In the genomic region with DNA sequence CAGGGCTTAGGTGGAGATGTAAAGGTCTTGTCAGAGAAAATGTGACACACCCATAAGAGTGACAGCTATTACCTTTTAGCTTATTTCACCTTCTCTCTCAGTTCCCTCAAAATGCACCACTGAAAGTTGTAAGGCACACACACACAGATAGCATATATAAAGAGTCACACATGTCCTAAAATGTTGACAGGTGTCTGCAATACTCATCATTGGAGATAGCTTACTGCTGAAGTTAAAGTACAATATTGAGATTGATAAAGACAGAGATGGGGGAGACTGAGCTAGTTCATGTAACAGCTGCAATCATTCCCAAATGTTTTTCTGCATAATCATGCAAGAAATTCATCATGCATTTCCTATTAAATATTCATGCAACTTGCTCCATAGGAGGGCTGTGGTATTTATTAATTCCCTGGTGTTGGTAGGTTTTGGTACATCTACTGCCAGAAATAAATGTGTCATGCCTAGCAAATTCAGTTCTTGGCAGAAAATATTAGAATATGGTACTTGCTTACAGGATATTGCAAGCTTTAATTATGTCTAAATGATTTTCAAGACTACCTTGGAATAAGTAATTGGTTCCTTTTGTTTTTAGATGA, we compare ENCODE assay signal across 19 cellular contexts.
A peak's percentile ranks its signal among the peaks of the same experiment; 100 is the strongest.
DNase-seq lines count a peak whose midpoint lies in the region; ATAC-seq and TF ChIP-seq lines count a peak whose summit lies in the region.
"Had no signal": no experiment of that assay in that cellular context is flagged by ENCODE, and none has a peak within 500 bp of the region (broad histone marks: within the 10 kb centered on the region; RNA-seq: fewer than 3 reads in every experiment).

No MANE protein-coding gene starts in this region.

- no peaks in the 10 kb centered on the region for H3K9me3 ChIP-seq in fibroblast of lung (ENCODE audit: control insufficient read depth, insufficient read depth, low read depth, low read length)

- ATAC-seq in SK-N-SH treated with all-trans-retinoic acid at 6 μM for 48 hours: peak; percentile 23; the same call in 1 of the 3 replicates
- ATAC-seq: Panc1 had no signal

- no peak overlapping the region for H2AFZ ChIP-seq in fibroblast of lung (ENCODE audit: low read length)

- in situ Hi-C loops in ACHN (cut with HindIII; ENCODE audit: low pct_ligation_motif_present, low pct_unique_long_range_greater_than_20kb, low sequenced_read_pairs): no loop called here

- H3K27me3 ChIP-seq in fibroblast of lung (ENCODE audit: control insufficient read depth, insufficient read depth, low read length): no peaks in the 10 kb centered on the region

- TF ChIP-seq CTCF in fibroblast of lung (conservative IDR thresholded peaks at IDR 0.05 in 1 of 2, IDR thresholded peaks at IDR 0.05 in 1 of 2; ENCODE audit: low read depth in 1 of 2, low read length in 2 of 2): no peak

- no peaks in the 10 kb centered on the region for H4K20me1 ChIP-seq in fibroblast of lung (ENCODE audit: control insufficient read depth, extremely low read depth, insufficient read depth, low read length)

- no peak overlapping the region for H3K27ac ChIP-seq in fibroblast of lung (ENCODE audit: insufficient read depth, low read length)
- H3K27ac ChIP-seq: HL-60 had no signal

- no peak overlapping the region for H3K4me3 ChIP-seq in fibroblast of lung (replicated peaks in 1 of 4; ENCODE audit: control extremely low read depth in 1 of 4, insufficient read depth in 1 of 4, low read depth in 3 of 4, low read length in 4 of 4)

- peaks cover 15% of the 10 kb centered on the region for H3K4me1 ChIP-seq in fibroblast of lung (ENCODE audit: control insufficient read depth, extremely low read depth, insufficient read depth, low read length)

- no peaks in the 10 kb centered on the region for H3K79me2 ChIP-seq in fibroblast of lung (ENCODE audit: control insufficient read depth, insufficient read depth, low read length)

- H3K4me2 ChIP-seq in fibroblast of lung (ENCODE audit: extremely low read depth, insufficient read depth, low read length): peak overlapping the region; percentile 64

- no peaks in the 10 kb centered on the region for H3K36me3 ChIP-seq in fibroblast of lung (ENCODE audit: control insufficient read depth, insufficient read depth, low read length)

- H3K9ac ChIP-seq in fibroblast of lung (ENCODE audit: insufficient read depth, low read length): no peak overlapping the region

- DNase-seq in GM03348 (ENCODE audit: low spot score) (peak; percentile 21), fibroblast of lung (ENCODE audit: low read depth in 2 of 2) (peak; percentile 67 to 71), stromal cell of bone marrow (ENCODE audit: low read depth) (peak; percentile 74), SIG-M5 treated with dmso at 0.1 percent for 504 hours (lab: John Stamatoyannopoulos, UW; ENCODE audit: unreplicated experiment) (no peak), ACHN (no peak), SHP77 treated with DMSO at 0.1 percent for 48 hours (lab: John Stamatoyannopoulos, UW) (no peak)
- DNase-seq in stimulated activated CD4-positive, alpha-beta T cell treated with anti-CD3 and anti-CD28 coated beads, Interleukin-15, amount 100 ng/mL, for 24 hours: no peak
- DNase-seq: AML-193, DMS79 treated with DMSO at 0.1 percent for 48 hours, KBM-7, MM.1S, NCI-H1417, NCI-H1930, NCI-H2171 treated with DMSO at 0.1 percent for 48 hours, NCI-H82, SIG-M5 had no signal

TF ChIP-seq in SK-N-SH treated with all-trans-retinoic acid at 6 μM for 48 hours, 23 proteins besides CTCF, POLR2A, EP300 and RAD21:
- TF ChIP-seq, protein P1, sequence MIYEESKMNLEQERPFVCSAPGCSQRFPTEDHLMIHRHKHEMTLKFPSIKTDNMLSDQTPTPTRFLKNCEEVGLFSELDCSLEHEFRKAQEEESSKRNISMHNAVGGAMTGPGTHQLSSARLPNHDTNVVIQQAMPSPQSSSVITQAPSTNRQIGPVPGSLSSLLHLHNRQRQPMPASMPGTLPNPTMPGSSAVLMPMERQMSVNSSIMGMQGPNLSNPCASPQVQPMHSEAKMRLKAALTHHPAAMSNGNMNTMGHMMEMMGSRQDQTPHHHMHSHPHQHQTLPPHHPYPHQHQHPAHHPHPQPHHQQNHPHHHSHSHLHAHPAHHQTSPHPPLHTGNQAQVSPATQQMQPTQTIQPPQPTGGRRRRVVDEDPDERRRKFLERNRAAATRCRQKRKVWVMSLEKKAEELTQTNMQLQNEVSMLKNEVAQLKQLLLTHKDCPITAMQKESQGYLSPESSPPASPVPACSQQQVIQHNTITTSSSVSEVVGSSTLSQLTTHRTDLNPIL (CRISPR knock-in tag; IDR thresholded peaks at IDR 0.05; ENCODE audit: low read depth): no peak
- TF ChIP-seq, protein P2, sequence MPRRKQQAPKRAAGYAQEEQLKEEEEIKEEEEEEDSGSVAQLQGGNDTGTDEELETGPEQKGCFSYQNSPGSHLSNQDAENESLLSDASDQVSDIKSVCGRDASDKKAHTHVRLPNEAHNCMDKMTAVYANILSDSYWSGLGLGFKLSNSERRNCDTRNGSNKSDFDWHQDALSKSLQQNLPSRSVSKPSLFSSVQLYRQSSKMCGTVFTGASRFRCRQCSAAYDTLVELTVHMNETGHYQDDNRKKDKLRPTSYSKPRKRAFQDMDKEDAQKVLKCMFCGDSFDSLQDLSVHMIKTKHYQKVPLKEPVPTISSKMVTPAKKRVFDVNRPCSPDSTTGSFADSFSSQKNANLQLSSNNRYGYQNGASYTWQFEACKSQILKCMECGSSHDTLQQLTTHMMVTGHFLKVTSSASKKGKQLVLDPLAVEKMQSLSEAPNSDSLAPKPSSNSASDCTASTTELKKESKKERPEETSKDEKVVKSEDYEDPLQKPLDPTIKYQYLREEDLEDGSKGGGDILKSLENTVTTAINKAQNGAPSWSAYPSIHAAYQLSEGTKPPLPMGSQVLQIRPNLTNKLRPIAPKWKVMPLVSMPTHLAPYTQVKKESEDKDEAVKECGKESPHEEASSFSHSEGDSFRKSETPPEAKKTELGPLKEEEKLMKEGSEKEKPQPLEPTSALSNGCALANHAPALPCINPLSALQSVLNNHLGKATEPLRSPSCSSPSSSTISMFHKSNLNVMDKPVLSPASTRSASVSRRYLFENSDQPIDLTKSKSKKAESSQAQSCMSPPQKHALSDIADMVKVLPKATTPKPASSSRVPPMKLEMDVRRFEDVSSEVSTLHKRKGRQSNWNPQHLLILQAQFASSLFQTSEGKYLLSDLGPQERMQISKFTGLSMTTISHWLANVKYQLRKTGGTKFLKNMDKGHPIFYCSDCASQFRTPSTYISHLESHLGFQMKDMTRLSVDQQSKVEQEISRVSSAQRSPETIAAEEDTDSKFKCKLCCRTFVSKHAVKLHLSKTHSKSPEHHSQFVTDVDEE (CRISPR knock-in tag; IDR thresholded peaks at IDR 0.05): no peak
- no peak for TF ChIP-seq SNAI2 (CRISPR knock-in tag; IDR thresholded peaks at IDR 0.05)
- TF ChIP-seq ZNF70 (CRISPR knock-in tag; IDR thresholded peaks at IDR 0.05): no peak
- TF ChIP-seq, protein P3, sequence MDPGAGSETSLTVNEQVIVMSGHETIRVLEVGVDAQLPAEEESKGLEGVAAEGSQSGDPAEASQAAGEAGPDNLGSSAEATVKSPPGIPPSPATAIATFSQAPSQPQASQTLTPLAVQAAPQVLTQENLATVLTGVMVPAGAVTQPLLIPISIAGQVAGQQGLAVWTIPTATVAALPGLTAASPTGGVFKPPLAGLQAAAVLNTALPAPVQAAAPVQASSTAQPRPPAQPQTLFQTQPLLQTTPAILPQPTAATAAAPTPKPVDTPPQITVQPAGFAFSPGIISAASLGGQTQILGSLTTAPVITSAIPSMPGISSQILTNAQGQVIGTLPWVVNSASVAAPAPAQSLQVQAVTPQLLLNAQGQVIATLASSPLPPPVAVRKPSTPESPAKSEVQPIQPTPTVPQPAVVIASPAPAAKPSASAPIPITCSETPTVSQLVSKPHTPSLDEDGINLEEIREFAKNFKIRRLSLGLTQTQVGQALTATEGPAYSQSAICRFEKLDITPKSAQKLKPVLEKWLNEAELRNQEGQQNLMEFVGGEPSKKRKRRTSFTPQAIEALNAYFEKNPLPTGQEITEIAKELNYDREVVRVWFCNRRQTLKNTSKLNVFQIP (CRISPR knock-in tag; IDR thresholded peaks at IDR 0.05; ENCODE audit: borderline replicate concordance, low read depth): no peak
- no peak for TF ChIP-seq ZNF565 (CRISPR knock-in tag; conservative IDR thresholded peaks at IDR 0.05; ENCODE audit: low read depth)
- TF ChIP-seq PPARA (CRISPR knock-in tag; IDR thresholded peaks at IDR 0.05; ENCODE audit: borderline replicate concordance): no peak
- no peak for TF ChIP-seq ZNF8 (CRISPR knock-in tag; IDR thresholded peaks at IDR 0.05)
- no peak for TF ChIP-seq ZC3H10 (CRISPR knock-in tag; IDR thresholded peaks at IDR 0.05)

Comparison
In these comparisons a context has a peak if more than half of its experiments do, and no peak if none do; other contexts are left out.
1. DNase-seq: peak in GM03348 (single experiment), fibroblast of lung (2 of 2) and stromal cell of bone marrow (single experiment); none in SIG-M5 treated with dmso at 0.1 percent for 504 hours (single experiment), stimulated activated CD4-positive, alpha-beta T cell treated with anti-CD3 and anti-CD28 coated beads, Interleukin-15, amount 100 ng/mL, for 24 hours (single experiment), ACHN (single experiment) and SHP77 treated with DMSO at 0.1 percent for 48 hours (single experiment).